17 cellular contexts compared by ENCODE assay signal in genomic region chr11:88308576-88308975, GRCh38. TPM values are rescaled to one million over a fixed set of nuclear protein-coding genes. Genes with fewer than 3 reads are reported as not detected.
DNase-seq lines count a peak whose midpoint lies in the region; ATAC-seq and TF ChIP-seq lines count a peak whose summit lies in the region.
"Had no signal": no experiment of that assay in that cellular context is flagged by ENCODE, and none has a peak within 500 bp of the region (broad histone marks: within the 10 kb centered on the region; RNA-seq: fewer than 3 reads in every experiment).

No MANE protein-coding gene starts in this region.

- H3K36me3 ChIP-seq in H7 (replicated peaks; ENCODE audit: control insufficient read depth, insufficient read depth, low read length) (peaks cover 9% of the 10 kb centered on the region), mesendoderm (ENCODE audit: control insufficient read depth, insufficient read depth, low read length) (peaks cover 2% of the 10 kb centered on the region), MM.1S (replicated peaks; ENCODE audit: insufficient read depth, low read length) (no peaks in the 10 kb centered on the region; the same call in 1 of the 2 replicates), SJCRH30 (no peaks in the 10 kb centered on the region)
- H3K36me3 ChIP-seq: MG63 had no signal

- TF ChIP-seq CTCF in MM.1S (IDR thresholded peaks at IDR 0.05; ENCODE audit: low read length), result no peak

- H3K4me2 ChIP-seq in mesendoderm (ENCODE audit: low read length) (no peak overlapping the region), MM.1S (ENCODE audit: low read depth, low read length) (no peak overlapping the region)

- H3K18ac ChIP-seq in mesendoderm (ENCODE audit: low read length), result no peak overlapping the region

- H2AFZ ChIP-seq in MM.1S (ENCODE audit: low read length), result no peak overlapping the region

- no peak for ATAC-seq in GM19452 (IDR thresholded peaks at IDR 0.05; ENCODE audit: unreplicated experiment)

- H3K4me3 ChIP-seq in H7 (ENCODE audit: insufficient read depth, low read depth, low read length), result no peak overlapping the region
- no peak overlapping the region for H3K4me3 ChIP-seq in mesendoderm (ENCODE audit: low read length)
- no peak overlapping the region for H3K4me3 ChIP-seq in MM.1S (ENCODE audit: low read length)
- no peak overlapping the region for H3K4me3 ChIP-seq in SJCRH30
- H3K4me3 ChIP-seq: MG63, SK-N-MC had no signal

- no peak overlapping the region for H3K56ac ChIP-seq in mesendoderm (ENCODE audit: low read length)

- H3K9me2 ChIP-seq in MM.1S (replicated peaks; ENCODE audit: insufficient read depth, low read length), result no peaks in the 10 kb centered on the region

- no peaks in the 10 kb centered on the region for H3F3A ChIP-seq in MM.1S (ENCODE audit: insufficient read depth, low read length)

- WGBS in mesendoderm (ENCODE audit: extremely low coverage, insufficient coverage, low lambda C conversion rate), result no CpG with 5 or more reads among the region's 2 CpGs

- H2AK5ac ChIP-seq in mesendoderm (ENCODE audit: low read length), result no peak overlapping the region

- no peak overlapping the region for H4K8ac ChIP-seq in mesendoderm (ENCODE audit: low read depth, low read length)

- no peak overlapping the region for H3K23ac ChIP-seq in mesendoderm (ENCODE audit: low read length)

- peak; percentile 28 for DNase-seq in H7
- peak; percentile 18 for DNase-seq in NCI-H69 (lab: John Stamatoyannopoulos, UW)
- peak; percentile 96 for DNase-seq in iPS DF 19.7 (ENCODE audit: low read depth, low spot score)
- peak; percentile 61 for DNase-seq in mesendoderm
- DNase-seq in MM.1S, result no peak
- DNase-seq in SJCRH30, result no peak
- no peak for DNase-seq in activated CD8-positive, alpha-beta memory T cell treated with anti-CD3 and anti-CD28 coated beads, Interleukin-2, amount 50 U/mL, for 4 hours
- DNase-seq: DMS79 treated with DMSO at 0.1 percent for 48 hours, Kasumi-1, MG63, NCI-H1092 treated with DMSO at 0.1 percent for 48 hours, NCI-H2081, NCI-H446 treated with DMSO at 0.1 percent for 48 hours, Right ventricle myocardium superior had no signal

- H3K27ac ChIP-seq in mesendoderm (ENCODE audit: low read depth, low read length) (peak overlapping the region; percentile 18), MM.1S (ENCODE audit: low read length) (no peak overlapping the region), SJCRH30 (no peak overlapping the region)
- H3K27ac ChIP-seq: HL-60, SK-N-MC had no signal

- H3K9me3 ChIP-seq in MM.1S (replicated peaks; ENCODE audit: insufficient read depth, low read length) (no peaks in the 10 kb centered on the region), SJCRH30 (replicated peaks) (no peaks in the 10 kb centered on the region)
- H3K9me3 ChIP-seq: MG63 had no signal

- no peak overlapping the region for H3K4ac ChIP-seq in mesendoderm (ENCODE audit: low read depth, low read length)

- H3K4me1 ChIP-seq in mesendoderm (ENCODE audit: control insufficient read depth, low read depth, low read length) (peaks cover 2% of the 10 kb centered on the region), MM.1S (ENCODE audit: low read length) (0 out of 2 replicates have a peak, but pooled peaks cover under 1% of the 10 kb centered on the region), SJCRH30 (no peaks in the 10 kb centered on the region)

- no peaks in the 10 kb centered on the region for H4K20me1 ChIP-seq in MM.1S (ENCODE audit: insufficient read depth, low read length)

- H2BK5ac ChIP-seq in mesendoderm (ENCODE audit: low read length), result no peak overlapping the region

- no peak overlapping the region for H4K5ac ChIP-seq in mesendoderm (ENCODE audit: low read length)

- H3K79me2 ChIP-seq in mesendoderm (ENCODE audit: control insufficient read depth, insufficient read depth, low read length) (no peaks in the 10 kb centered on the region), MM.1S (ENCODE audit: low read length) (no peaks in the 10 kb centered on the region)

- H3K27me3 ChIP-seq in H7 (ENCODE audit: control insufficient read depth, insufficient read depth, low read length) (no peaks in the 10 kb centered on the region), mesendoderm (ENCODE audit: insufficient read depth, low read length, poor library complexity) (no peaks in the 10 kb centered on the region), MM.1S (replicated peaks; ENCODE audit: insufficient read depth, low read length) (no peaks in the 10 kb centered on the region), SJCRH30 (no peaks in the 10 kb centered on the region)
- H3K27me3 ChIP-seq: MG63 had no signal

- peaks cover 2% of the 10 kb centered on the region for H3K79me1 ChIP-seq in mesendoderm (ENCODE audit: low read length)

- H3K9ac ChIP-seq in mesendoderm (ENCODE audit: low read length) (no peak overlapping the region), MM.1S (ENCODE audit: low read length) (no peak overlapping the region)

- H2BK120ac ChIP-seq in mesendoderm (ENCODE audit: low read depth, low read length), result no peak overlapping the region

- no peak overlapping the region for H2BK15ac ChIP-seq in mesendoderm (replicated peaks; ENCODE audit: low read depth)

RNA-seq across cellular contexts. Expression of gene CTSC, which starts 29.0 kb away (rescaled TPM):
- total RNA-seq in H7 (2014; rRNA removed; shearing (Covaris generic)), result 326 and 329 TPM in 2 replicates
- 274 TPM for polyA plus RNA-seq in mesendoderm (2013, experiment 1 of 2)
- polyA plus RNA-seq in mesendoderm (2013, experiment 2 of 2), result 280 TPM
- 34.6 and 37.8 TPM in 2 replicates for total RNA-seq in SJCRH30 (2014; rRNA removed; shearing (Covaris generic))

Comparison
In these comparisons a context has a peak if more than half of its experiments do, and no peak if none do; other contexts are left out.
1. DNase-seq: peak in H7 (single experiment), NCI-H69 (single experiment), iPS DF 19.7 (single experiment) and mesendoderm (single experiment); none in MM.1S (single experiment), SJCRH30 (0 of 2) and activated CD8-positive, alpha-beta memory T cell treated with anti-CD3 and anti-CD28 coated beads, Interleukin-2, amount 50 U/mL, for 4 hours (single experiment).